In genomic region chr1:100306735-100307313, GRCh38 we compare ENCODE assay signal across 1 cellular context.
TF ChIP-seq lines count a peak whose summit lies in the region.

No MANE protein-coding gene starts in this region.

TF ChIP-seq in WTC11, 78 proteins besides CTCF, POLR2A, EP300 and RAD21:
- TF ChIP-seq ZBTB21 (CRISPR knock-in tag; IDR thresholded peaks at IDR 0.05; ENCODE audit: borderline replicate concordance) = no peak
- no peak for TF ChIP-seq ZNF138 (CRISPR knock-in tag; conservative IDR thresholded peaks at IDR 0.05)
- no peak for TF ChIP-seq GABPB1 (CRISPR knock-in tag; IDR thresholded peaks at IDR 0.05)
- no peak for TF ChIP-seq MXD4 (CRISPR knock-in tag; IDR thresholded peaks at IDR 0.05; ENCODE audit: borderline replicate concordance)
- no peak for TF ChIP-seq GTF2I (CRISPR knock-in tag; conservative IDR thresholded peaks at IDR 0.05)
- TF ChIP-seq NFATC4 (CRISPR knock-in tag; IDR thresholded peaks at IDR 0.05) = no peak
- no peak for TF ChIP-seq ESRRA (CRISPR knock-in tag; IDR thresholded peaks at IDR 0.05; ENCODE audit: borderline replicate concordance)
- TF ChIP-seq ZNF263 (CRISPR knock-in tag; IDR thresholded peaks at IDR 0.05; ENCODE audit: low read depth) = no peak
- TF ChIP-seq ZNF532 (CRISPR knock-in tag; IDR thresholded peaks at IDR 0.05; ENCODE audit: borderline replicate concordance) = no peak
- TF ChIP-seq ZNF423 (CRISPR knock-in tag; IDR thresholded peaks at IDR 0.05) = no peak
- no peak for TF ChIP-seq RORB (CRISPR knock-in tag; IDR thresholded peaks at IDR 0.05)
